ENCODE assay signal across 1 cellular context in genomic region chr6:100283288-100283687, GRCh38.
TF ChIP-seq lines count a peak whose summit lies in the region.

No MANE protein-coding gene starts in this region.

TF ChIP-seq in IMR-90, 13 proteins besides CTCF, POLR2A, EP300 and RAD21:
- no peak for TF ChIP-seq MAFK (IDR thresholded peaks at IDR 0.05; ENCODE audit: low read depth, low read length)
- no peak for TF ChIP-seq RFX5 (IDR thresholded peaks at IDR 0.05; ENCODE audit: low read depth, low read length)
- TF ChIP-seq FOS (IDR thresholded peaks at IDR 0.05; ENCODE audit: low read depth, low read length), result peak; percentile 83
- TF ChIP-seq BHLHE40 (IDR thresholded peaks at IDR 0.05; ENCODE audit: low read depth, low read length), result peak; percentile 55; the same call in 1 of the 2 replicates
- peak; percentile 20; the same call in 1 of the 2 replicates for TF ChIP-seq CEBPB (IDR thresholded peaks at IDR 0.05; ENCODE audit: low read depth, low read length)
- TF ChIP-seq NFE2L2 (IDR thresholded peaks at IDR 0.05; ENCODE audit: low read depth, low read length), result no peak
